Comparison of ENCODE assay signal across 2 cellular contexts in genomic region chr9:101462558-101462957, GRCh38.
A peak's percentile ranks its signal among the peaks of the same experiment; 100 is the strongest.
TF ChIP-seq lines count a peak whose summit lies in the region.

No MANE protein-coding gene starts in this region.

TF ChIP-seq in IMR-90, 13 proteins besides CTCF, POLR2A, EP300 and RAD21:
- TF ChIP-seq FOS (IDR thresholded peaks at IDR 0.05; ENCODE audit: low read depth, low read length) (peak; percentile 64), RCOR1 (IDR thresholded peaks at IDR 0.05; ENCODE audit: insufficient replicate concordance, low read length) (no peak), ELK1 (IDR thresholded peaks at IDR 0.05; ENCODE audit: borderline replicate concordance, low read depth, low read length) (no peak), NFE2L2 (IDR thresholded peaks at IDR 0.05; ENCODE audit: low read depth, low read length) (peak; percentile 67; the same call in 1 of the 2 replicates), CEBPB (IDR thresholded peaks at IDR 0.05; ENCODE audit: low read depth, low read length) (no peak), MAZ (IDR thresholded peaks at IDR 0.05; ENCODE audit: borderline replicate concordance, low read depth, low read length) (0 out of 2 replicates have a peak, but pooled peaks have one; percentile 39), BHLHE40 (IDR thresholded peaks at IDR 0.05; ENCODE audit: low read depth, low read length) (no peak; the same call in 1 of the 2 replicates), CHD1 (IDR thresholded peaks at IDR 0.05; ENCODE audit: low read depth, low read length) (no peak), RFX5 (IDR thresholded peaks at IDR 0.05; ENCODE audit: low read depth, low read length) (no peak), SMC3 (IDR thresholded peaks at IDR 0.05; ENCODE audit: low read depth, low read length) (no peak), USF2 (IDR thresholded peaks at IDR 0.05; ENCODE audit: low read depth, low read length) (no peak), MXI1 (IDR thresholded peaks at IDR 0.05; ENCODE audit: borderline replicate concordance, low read depth, low read length) (no peak), MAFK (IDR thresholded peaks at IDR 0.05; ENCODE audit: low read depth, low read length) (peak; percentile 55)

TF ChIP-seq in K562, 482 proteins besides CTCF, POLR2A, EP300 and RAD21 (continues in another document):
- TF ChIP-seq XRCC3 (IDR thresholded peaks at IDR 0.05) (no peak), RCOR1 (IDR thresholded peaks at IDR 0.05; ENCODE audit: borderline replicate concordance in 1 of 2, low read depth in 2 of 2, low read length in 2 of 2) (peak in 1 of 2 experiments; percentile 65; a peak in 1 of 4 replicates), PTRF (tag; IDR thresholded peaks at IDR 0.05) (no peak), ATF4 (CRISPR knock-in tag; IDR thresholded peaks at IDR 0.05) (no peak), MTA3 (IDR thresholded peaks at IDR 0.05; ENCODE audit: borderline replicate concordance) (no peak), THRB (CRISPR knock-in tag; conservative IDR thresholded peaks at IDR 0.05) (no peak), DPF2 (IDR thresholded peaks at IDR 0.05) (peak; percentile 79), ZBTB11 (CRISPR knock-in tag; IDR thresholded peaks at IDR 0.05) (no peak), PHB2 (IDR thresholded peaks at IDR 0.05; ENCODE audit: low read depth) (no peak), ZNF316 (IDR thresholded peaks at IDR 0.05) (peak; percentile 68), HDAC3 (IDR thresholded peaks at IDR 0.05; ENCODE audit: borderline replicate concordance, partially characterized antibody) (no peak), MAFF (IDR thresholded peaks at IDR 0.05; ENCODE audit: low read length) (peak; percentile 88), CSDE1 (IDR thresholded peaks at IDR 0.05) (no peak), MCM5 (IDR thresholded peaks at IDR 0.05; ENCODE audit: low read depth) (no peak), TGIF2 (CRISPR knock-in tag; IDR thresholded peaks at IDR 0.05) (no peak), TBP (optimal IDR thresholded peaks at IDR 0.05; ENCODE audit: low read depth, low read length) (no peak), ATF3 (IDR thresholded peaks at IDR 0.05) (peak; percentile 30; the same call in 1 of the 2 replicates), ATF3 (CRISPR knock-in tag; conservative IDR thresholded peaks at IDR 0.05) (no peak), THRAP3 (IDR thresholded peaks at IDR 0.05; ENCODE audit: borderline replicate concordance) (no peak), GTF2A2 (tag; IDR thresholded peaks at IDR 0.05) (no peak), ZNF444 (CRISPR knock-in tag; IDR thresholded peaks at IDR 0.05) (no peak), ETV1 (tag; conservative IDR thresholded peaks at IDR 0.05; ENCODE audit: low read depth) (0 out of 2 replicates have a peak, but pooled peaks have one; percentile 11), EP400 (IDR thresholded peaks at IDR 0.05) (no peak), NFRKB (IDR thresholded peaks at IDR 0.05; ENCODE audit: low read depth) (0 out of 2 replicates have a peak, but pooled peaks have one; percentile 29), ARID1B (IDR thresholded peaks at IDR 0.05) (peak; percentile 59), SFPQ (IDR thresholded peaks at IDR 0.05; ENCODE audit: low read depth, low read length) (no peak), LEF1 (IDR thresholded peaks at IDR 0.05) (peak; percentile 52), CBFB (CRISPR knock-in tag; IDR thresholded peaks at IDR 0.05) (no peak), NKRF (IDR thresholded peaks at IDR 0.05; ENCODE audit: borderline replicate concordance) (no peak), BACH1 (tag; IDR thresholded peaks at IDR 0.05) (peak; percentile 80), NR2C2 (CRISPR knock-in tag; IDR thresholded peaks at IDR 0.05) (no peak), NR2C2 (tag; IDR thresholded peaks at IDR 0.05) (peak; percentile 44; the same call in 1 of the 2 replicates), ZNF584 (CRISPR knock-in tag; IDR thresholded peaks at IDR 0.05; ENCODE audit: low read depth) (no peak), CREBBP (IDR thresholded peaks at IDR 0.05; ENCODE audit: low read depth, low read length) (no peak), NEUROD1 (IDR thresholded peaks at IDR 0.05; ENCODE audit: borderline replicate concordance, low read depth, low read length, partially characterized antibody) (no peak), GABPA (tag; conservative IDR thresholded peaks at IDR 0.05; ENCODE audit: low read depth) (peak; percentile 57), MAFK (IDR thresholded peaks at IDR 0.05; ENCODE audit: low read length) (peak; percentile 84), TAF15 (IDR thresholded peaks at IDR 0.05; ENCODE audit: low read depth, low read length) (no peak)
